1 cellular context compared by ENCODE assay signal in genomic region chr3:193452338-193452737, GRCh38.
TF ChIP-seq lines count a peak whose summit lies in the region.

No MANE protein-coding gene starts in this region.

TF ChIP-seq in HCT116, 20 proteins besides CTCF, POLR2A, EP300 and RAD21 (continued from another document):
- no peak for TF ChIP-seq EZH2 (IDR thresholded peaks at IDR 0.05)
